2 cellular contexts compared by ENCODE assay signal in genomic region chr4:6733358-6734164, GRCh38.
A peak's percentile ranks its signal among the peaks of the same experiment; 100 is the strongest.
TF ChIP-seq lines count a peak whose summit lies in the region.

No MANE protein-coding gene starts in this region.

TF ChIP-seq in HEK293, 187 proteins besides CTCF, POLR2A, EP300 and RAD21:
- TF ChIP-seq ZBTB6 (tag by site-specific recombination; IDR thresholded peaks at IDR 0.05) (no peak), KLF9 (tag by site-specific recombination; IDR thresholded peaks at IDR 0.05; ENCODE audit: low read depth) (no peak), ZNF404 (tag by site-specific recombination; IDR thresholded peaks at IDR 0.05) (no peak), ZNF623 (tag by site-specific recombination; IDR thresholded peaks at IDR 0.05) (peak; percentile 34; the same call in 1 of the 2 replicates), ZNF548 (tag by site-specific recombination; IDR thresholded peaks at IDR 0.05) (no peak), ZBTB7A (tag by site-specific recombination; IDR thresholded peaks at IDR 0.05; ENCODE audit: low read depth) (no peak), MEIS1 (CRISPR knock-in tag; IDR thresholded peaks at IDR 0.05; ENCODE audit: borderline replicate concordance) (no peak), REPIN1 (tag by site-specific recombination; IDR thresholded peaks at IDR 0.05; ENCODE audit: low read depth) (no peak)

TF ChIP-seq in K562, 482 proteins besides CTCF, POLR2A, EP300 and RAD21:
- peak; percentile 10; the same call in 1 of the 2 replicates for TF ChIP-seq NCOR1 (IDR thresholded peaks at IDR 0.05)
- peak in 1 of 2 experiments; percentile 84; a peak in 2 of 4 replicates for TF ChIP-seq MLLT1 (IDR thresholded peaks at IDR 0.05)
- 0 out of 2 replicates have a peak, but pooled peaks have one; percentile 18 for TF ChIP-seq BCOR (IDR thresholded peaks at IDR 0.05)
- TF ChIP-seq KDM5B (IDR thresholded peaks at IDR 0.05; ENCODE audit: insufficient replicate concordance, low read depth, low read length) = peak; percentile 27
- TF ChIP-seq THRAP3 (IDR thresholded peaks at IDR 0.05; ENCODE audit: borderline replicate concordance) = peak; percentile 63; the same call in 1 of the 2 replicates
- TF ChIP-seq AFF4 (CRISPR knock-in tag; IDR thresholded peaks at IDR 0.05) = 0 out of 2 replicates have a peak, but pooled peaks have one; percentile 18
- TF ChIP-seq CREB1 (IDR thresholded peaks at IDR 0.05) = no peak
- 0 out of 2 replicates have a peak, but pooled peaks have one; percentile 10 for TF ChIP-seq CREB1 (CRISPR knock-in tag; IDR thresholded peaks at IDR 0.05)
- no peak for TF ChIP-seq ZNF740 (CRISPR knock-in tag; IDR thresholded peaks at IDR 0.05)
- peak in 1 of 2 experiments; percentile 68; a peak in 2 of 4 replicates for TF ChIP-seq ZNF740 (tag; IDR thresholded peaks at IDR 0.05)
- no peak for TF ChIP-seq SAP30 (IDR thresholded peaks at IDR 0.05; ENCODE audit: borderline replicate concordance, insufficient read depth, low read depth, low read length, poor library complexity, severe bottlenecking)
- TF ChIP-seq MBD1 (CRISPR knock-in tag; IDR thresholded peaks at IDR 0.05) = peak; percentile 79; the same call in 1 of the 2 replicates
- TF ChIP-seq RBFOX2 (IDR thresholded peaks at IDR 0.05; ENCODE audit: low read depth, low read length) = peak; percentile 64
- peak; percentile 39 to 55; a peak in 1 of 4 replicates for TF ChIP-seq KDM1A (IDR thresholded peaks at IDR 0.05)
- TF ChIP-seq FOXJ2 (tag; IDR thresholded peaks at IDR 0.05) = no peak
- TF ChIP-seq SOX6 (IDR thresholded peaks at IDR 0.05) = no peak
